In genomic region chr2:237736783-237737182, GRCh38 we compare ENCODE assay signal across 17 cellular contexts.
DNase-seq lines count a peak whose midpoint lies in the region; ATAC-seq and TF ChIP-seq lines count a peak whose summit lies in the region.
"Had no signal": no experiment of that assay in that cellular context is flagged by ENCODE, and none has a peak within 500 bp of the region (broad histone marks: within the 10 kb centered on the region; RNA-seq: fewer than 3 reads in every experiment).

No MANE protein-coding gene starts in this region.

- peaks cover 98% of the 10 kb centered on the region for H3K79me2 ChIP-seq in PC-9 (ENCODE audit: low read depth)

- no peaks in the 10 kb centered on the region for H3K27me3 Mint-ChIP-seq in activated naive CD4-positive, alpha-beta T cell treated with anti-CD3 and anti-CD28 coated beads for 36 hours (ENCODE audit: low read depth)
- H3K27me3 Mint-ChIP-seq in glutamatergic neuron (ENCODE audit: unreplicated experiment) (peaks cover 3% of the 10 kb centered on the region), nephron progenitor cell (ENCODE audit: low read depth, poor library complexity) (no peaks in the 10 kb centered on the region)
- H3K27me3 Mint-ChIP-seq: dendritic cell treated with granulocyte-macrophage colony-stimulating factor and Interleukin-4, amounts not matched to agents 40 ng/mL and 50 ng/mL, for 4 days had no signal

- H3K36me3 ChIP-seq in transverse colon (no peaks in the 10 kb centered on the region), PC-9 (ENCODE audit: low read depth) (peaks cover 24% of the 10 kb centered on the region)

- H3K27ac ChIP-seq in transverse colon (peak overlapping the region; percentile 64 to 86 (median 82)), PC-9 (no peak overlapping the region)

- no peak for DNase-seq in activated naive CD4-positive, alpha-beta T cell treated with anti-CD3 and anti-CD28 coated beads, Interleukin-2, amount 50 U/mL, for 72 hours (ENCODE audit: low spot score in 2 of 2)
- DNase-seq in activated naive CD4-positive, alpha-beta T cell treated with anti-CD3 and anti-CD28 coated beads for 36 hours: no peak
- DNase-seq in glutamatergic neuron: no peak
- no peak for DNase-seq in nephron progenitor cell
- no peak for DNase-seq in transverse colon
- no peak for DNase-seq in RPMI8226
- no peak for DNase-seq in PC-9
- DNase-seq: activated CD4-positive, alpha-beta T cell treated with anti-CD3 and anti-CD28 coated beads for 48 hours; hypothalamus; Karpas-422; left colon; NCI-H2227 treated with DMSO at 0.1 percent for 48 hours; NK-92 treated with Interleukin-12 subunit alpha and Interleukin-12 subunit beta, amount 100 ng/mL, for 24 hours; SHP77; small intestine had no signal

- no peak overlapping the region for H3K4me3 Mint-ChIP-seq in activated naive CD4-positive, alpha-beta T cell treated with anti-CD3 and anti-CD28 coated beads for 36 hours
- peak overlapping the region; percentile 47 for H3K4me3 Mint-ChIP-seq in glutamatergic neuron (ENCODE audit: unreplicated experiment)
- no peak overlapping the region for H3K4me3 Mint-ChIP-seq in nephron progenitor cell
- H3K4me3 Mint-ChIP-seq: dendritic cell treated with granulocyte-macrophage colony-stimulating factor and Interleukin-4, amounts not matched to agents 40 ng/mL and 50 ng/mL, for 4 days had no signal

- peaks cover 33% of the 10 kb centered on the region for H3K4me1 Mint-ChIP-seq in activated naive CD4-positive, alpha-beta T cell treated with anti-CD3 and anti-CD28 coated beads for 36 hours (ENCODE audit: low read depth)
- H3K4me1 Mint-ChIP-seq in glutamatergic neuron (ENCODE audit: low read depth, unreplicated experiment) (peaks cover 46% of the 10 kb centered on the region), nephron progenitor cell (peaks cover 85% of the 10 kb centered on the region)

- no peak overlapping the region for H2AFZ ChIP-seq in PC-9

- TF ChIP-seq CTCF in glutamatergic neuron (IDR thresholded peaks at IDR 0.05; ENCODE audit: partially characterized antibody, unreplicated experiment) (no peak), nephron progenitor cell (IDR thresholded peaks at IDR 0.05) (no peak), transverse colon (IDR thresholded peaks at IDR 0.05) (no peak), PC-9 (conservative IDR thresholded peaks at IDR 0.05) (no peak)

- intact Hi-C loops in activated naive CD4-positive, alpha-beta T cell treated with anti-CD3 and anti-CD28 coated beads for 36 hours (cut with micrococcal nuclease): no loop called here
- intact Hi-C loops in transverse colon (cut with DNase I; ENCODE audit: low total_unique reads) (loop anchor here (5.0 kb wide), 1 partner anchor 49 kb away; no protein-coding TSS in a partner anchor), PC-9 (cut with micrococcal nuclease; ENCODE audit: unreplicated experiment) (no loop called here)

- BruUV-seq in PC-9 (replicated peaks; lab: Mats Ljungman, UMichigan): no TSS peak

- no peak overlapping the region for H3K4me2 ChIP-seq in PC-9

- H3K27me3 ChIP-seq in transverse colon (no peaks in the 10 kb centered on the region), PC-9 (ENCODE audit: insufficient read depth, low read depth) (no peaks in the 10 kb centered on the region)

- CTCF ChIA-PET in activated naive CD4-positive, alpha-beta T cell treated with anti-CD3 and anti-CD28 coated beads for 36 hours (lab: Charles Lee): interaction anchor here (1.0 to 1.2 kb wide), 2 partner anchors 63 to 64 kb away, joined by 3 to 4 read pairs; no protein-coding TSS in a partner anchor
- CTCF ChIA-PET in PC-9 (lab: Charles Lee): interaction anchor here (0.6 kb wide), 1 partner anchor 62 kb away, joined by 4 read pairs; no protein-coding TSS in a partner anchor

- no peak for TF ChIP-seq EP300 in transverse colon (IDR thresholded peaks at IDR 0.05; ENCODE audit: low read depth)

- no peaks in the 10 kb centered on the region for H3K9me3 Mint-ChIP-seq in activated naive CD4-positive, alpha-beta T cell treated with anti-CD3 and anti-CD28 coated beads, Interleukin-2, amount 50 U/mL, for 72 hours
- no peaks in the 10 kb centered on the region for H3K9me3 Mint-ChIP-seq in activated naive CD4-positive, alpha-beta T cell treated with anti-CD3 and anti-CD28 coated beads for 36 hours
- H3K9me3 Mint-ChIP-seq in glutamatergic neuron (ENCODE audit: unreplicated experiment) (peaks cover 2% of the 10 kb centered on the region), nephron progenitor cell (no peaks in the 10 kb centered on the region)
- H3K9me3 Mint-ChIP-seq: dendritic cell treated with granulocyte-macrophage colony-stimulating factor and Interleukin-4, amounts not matched to agents 40 ng/mL and 50 ng/mL, for 4 days had no signal

- peaks cover 0 to 9% of the 10 kb centered on the region in 2 donors for H3K36me3 Mint-ChIP-seq in activated naive CD4-positive, alpha-beta T cell treated with anti-CD3 and anti-CD28 coated beads, Interleukin-2, amount 50 U/mL, for 72 hours
- H3K36me3 Mint-ChIP-seq in activated naive CD4-positive, alpha-beta T cell treated with anti-CD3 and anti-CD28 coated beads for 36 hours (ENCODE audit: low read depth): peaks cover 4% of the 10 kb centered on the region
- peaks cover 5% of the 10 kb centered on the region for H3K36me3 Mint-ChIP-seq in glutamatergic neuron (ENCODE audit: unreplicated experiment)
- H3K36me3 Mint-ChIP-seq in nephron progenitor cell (ENCODE audit: low read depth): peaks cover 22% of the 10 kb centered on the region

- no peak for TF ChIP-seq POLR2A in transverse colon (IDR thresholded peaks at IDR 0.05)

- in situ Hi-C loops in transverse colon (cut with MboI; ENCODE audit: low pct_ligation_motif_present in 1 of 4, low pct_unique_long_range_greater_than_20kb in 1 of 4, low sequenced_read_pairs in 3 of 4): loop anchor here in 1 of 4 donors (25.0 kb wide), 1 partner anchor 149 kb away; the partner anchor contains the start of gene RAB17

- peaks cover 92% of the 10 kb centered on the region for H4K20me1 ChIP-seq in PC-9 (ENCODE audit: insufficient read depth)

- POLR2A ChIA-PET in PC-9 (lab: Charles Lee; ENCODE audit: unreplicated experiment): no interaction called here

- 92% methylated on average over 10 of the region's 13 CpGs; no CpG with 5 or more reads in 1 of the 2 donors for WGBS in transverse colon (ENCODE audit: low coverage in 1 of 2), 2 donors

- H3K4me1 ChIP-seq in transverse colon (peaks cover 31 to 82% (median 36%) of the 10 kb centered on the region in 4 donors), PC-9 (replicated peaks; ENCODE audit: insufficient read depth) (peaks cover 12% of the 10 kb centered on the region)

- H3K9me3 ChIP-seq in transverse colon: no peaks in the 10 kb centered on the region
- H3K9me3 ChIP-seq in PC-9 (ENCODE audit: insufficient read depth, low read depth): no peaks in the 10 kb centered on the region

- ATAC-seq in activated naive CD4-positive, alpha-beta T cell treated with anti-CD3 and anti-CD28 coated beads, Interleukin-2, amount 50 U/mL, for 72 hours: no peak
- no peak for ATAC-seq in GM21529 (IDR thresholded peaks at IDR 0.05; ENCODE audit: unreplicated experiment)
- ATAC-seq: left colon had no signal

- no peaks in the 10 kb centered on the region for H3K9me2 ChIP-seq in PC-9 (ENCODE audit: insufficient read depth)

- peaks cover 16% of the 10 kb centered on the region; the same call in 1 of the 2 replicates for H3F3A ChIP-seq in PC-9 (ENCODE audit: insufficient read depth, low read depth)

- H3K27ac Mint-ChIP-seq in activated naive CD4-positive, alpha-beta T cell treated with anti-CD3 and anti-CD28 coated beads, Interleukin-2, amount 50 U/mL, for 72 hours: peak overlapping the region; percentile 24 to 86
- no peak overlapping the region for H3K27ac Mint-ChIP-seq in activated naive CD4-positive, alpha-beta T cell treated with anti-CD3 and anti-CD28 coated beads for 36 hours
- H3K27ac Mint-ChIP-seq in glutamatergic neuron (ENCODE audit: unreplicated experiment) (peak overlapping the region; percentile 34), nephron progenitor cell (peak overlapping the region; percentile 96)
- H3K27ac Mint-ChIP-seq: dendritic cell treated with granulocyte-macrophage colony-stimulating factor and Interleukin-4, amounts not matched to agents 40 ng/mL and 50 ng/mL, for 4 days had no signal

- H3K4me3 ChIP-seq in transverse colon (no peak overlapping the region), PC-9 (no peak overlapping the region)
